ENCODE assay signal across 28 cellular contexts in genomic region chr5:63408984-63409383, GRCh38.
"Had no signal": no experiment of that assay in that cellular context is flagged by ENCODE, and none has a peak within 500 bp of the region (broad histone marks: within the 10 kb centered on the region; RNA-seq: fewer than 3 reads in every experiment).

No MANE protein-coding gene starts in this region.

- H3K4me1 Mint-ChIP-seq: stimulated activated effector memory CD8-positive, alpha-beta T cell treated with anti-CD3 and anti-CD28 coated beads, Interleukin-12 subunit alpha, Interleukin-12 subunit beta, amount 100 ng/mL, for 72 hours; stimulated activated memory B cell treated with anti-CD40 and anti-IgM and Interleukin-4, amounts not matched to agents 10 μg/mL and 1 μg/mL and 100 μg/mL, for 72 hours; stimulated activated naive B cell treated with anti-CD40 and anti-IgM and Interleukin-4, amounts not matched to agents 10 μg/mL and 1 μg/mL and 100 μg/mL, for 72 hours; stimulated activated naive CD8-positive, alpha-beta T cell treated with anti-CD3 and anti-CD28 coated beads, Interleukin-15, amount 100 ng/mL, for 72 hours had no signal

- H3K4me3 ChIP-seq: stomach, suprapubic skin, testis, thoracic aorta, thyroid gland, tibial artery, tibial nerve, transverse colon, upper lobe of left lung, upper lobe of right lung, uterus, vagina had no signal

- H3K9me3 ChIP-seq: stomach, suprapubic skin, testis, thoracic aorta, thyroid gland, tibial artery, tibial nerve, transverse colon, upper lobe of left lung, upper lobe of right lung, uterus, vagina had no signal

- H3K36me3 ChIP-seq: stomach, suprapubic skin, thoracic aorta, thyroid gland, tibial artery, tibial nerve, transverse colon, upper lobe of left lung, upper lobe of right lung, uterus, vagina had no signal

- H3K27ac ChIP-seq: stomach, suprapubic skin, testis, thoracic aorta, thyroid gland, tibial artery, tibial nerve, transverse colon, upper lobe of left lung, upper lobe of right lung, uterus, vagina had no signal

- H3K27ac Mint-ChIP-seq: stimulated activated effector memory CD8-positive, alpha-beta T cell treated with anti-CD3 and anti-CD28 coated beads, Interleukin-12 subunit alpha, Interleukin-12 subunit beta, amount 100 ng/mL, for 72 hours; stimulated activated memory B cell treated with anti-CD40 and anti-IgM and Interleukin-4, amounts not matched to agents 10 μg/mL and 1 μg/mL and 100 μg/mL, for 72 hours; stimulated activated naive B cell treated with anti-CD40 and anti-IgM and Interleukin-4, amounts not matched to agents 10 μg/mL and 1 μg/mL and 100 μg/mL, for 72 hours; stimulated activated naive CD8-positive, alpha-beta T cell treated with anti-CD3 and anti-CD28 coated beads, Interleukin-15, amount 100 ng/mL, for 72 hours; stimulated activated naive CD8-positive, alpha-beta T cell treated with anti-CD3 and anti-CD28 coated beads, Interleukin-15, Interleukin-2, amounts not matched to agents 100 ng/mL and 50 ng/mL, for 24 hours; type B pancreatic cell had no signal

- H3K27me3 Mint-ChIP-seq: stimulated activated memory B cell treated with anti-CD40 and anti-IgM and Interleukin-4, amounts not matched to agents 10 μg/mL and 1 μg/mL and 100 μg/mL, for 72 hours; stimulated activated naive B cell treated with anti-CD40 and anti-IgM and Interleukin-4, amounts not matched to agents 10 μg/mL and 1 μg/mL and 100 μg/mL, for 72 hours; stimulated activated naive CD8-positive, alpha-beta T cell treated with anti-CD3 and anti-CD28 coated beads, Interleukin-15, amount 100 ng/mL, for 72 hours; stimulated activated naive CD8-positive, alpha-beta T cell treated with anti-CD3 and anti-CD28 coated beads, Interleukin-15, Interleukin-2, amounts not matched to agents 100 ng/mL and 50 ng/mL, for 24 hours; type B pancreatic cell had no signal

- H3K4me1 ChIP-seq: stomach, suprapubic skin, testis, thyroid gland, tibial artery, tibial nerve, transverse colon, upper lobe of left lung, upper lobe of right lung, uterus, vagina had no signal

- H3K36me3 Mint-ChIP-seq: stimulated activated effector memory CD8-positive, alpha-beta T cell treated with anti-CD3 and anti-CD28 coated beads, Interleukin-12 subunit alpha, Interleukin-12 subunit beta, amount 100 ng/mL, for 72 hours; stimulated activated memory B cell treated with anti-CD40 and anti-IgM and Interleukin-4, amounts not matched to agents 10 μg/mL and 1 μg/mL and 100 μg/mL, for 72 hours; stimulated activated naive B cell treated with anti-CD40 and anti-IgM and Interleukin-4, amounts not matched to agents 10 μg/mL and 1 μg/mL and 100 μg/mL, for 72 hours; type B pancreatic cell had no signal

- DNase-seq: stimulated activated CD4-positive, alpha-beta T cell treated with anti-CD3 and anti-CD28 coated beads, Interleukin-2, amount 100 ng/mL, for 48 hours; stimulated activated CD4-positive, alpha-beta T cell treated with anti-CD3 and anti-CD28 coated beads, Interleukin-4, amount 100 ng/mL, for 1 hour; stimulated activated CD4-positive, alpha-beta T cell treated with anti-CD3 and anti-CD28 coated beads, Interleukin-4, amount 100 ng/mL, for 24 hours; stimulated activated CD4-positive, alpha-beta T cell treated with anti-CD3 and anti-CD28 coated beads, Interleukin-4, amount 100 ng/mL, for 4 hours; stimulated activated CD8-positive, alpha-beta memory T cell treated with anti-CD3 and anti-CD28 coated beads, Interleukin-4, amount 100 ng/mL, for 48 hours; stimulated activated naive B cell treated with anti-CD40 and anti-IgM and Interleukin-4, amounts not matched to agents 10 μg/mL and 1 μg/mL and 100 μg/mL, for 72 hours; stimulated activated naive CD4-positive, alpha-beta T cell; stimulated activated naive CD4-positive, alpha-beta T cell treated with Interleukin-2 at 50 U/mL for 16 hours; stimulated activated naive CD8-positive, alpha-beta T cell treated with anti-CD3 and anti-CD28 coated beads, Interleukin-15, amount 100 ng/mL, for 72 hours; stimulated activated naive CD8-positive, alpha-beta T cell treated with anti-CD3 and anti-CD28 coated beads, Interleukin-15, Interleukin-2, amounts not matched to agents 100 U/mL and 50 U/mL, for 24 hours; stomach; substantia nigra; testis; thyroid gland; tibial artery; transverse colon; trophoblast cell; upper lobe of left lung; upper lobe of right lung; uterus had no signal

- H3K4me3 Mint-ChIP-seq: stimulated activated effector memory CD8-positive, alpha-beta T cell treated with anti-CD3 and anti-CD28 coated beads, Interleukin-12 subunit alpha, Interleukin-12 subunit beta, amount 100 ng/mL, for 72 hours; stimulated activated memory B cell treated with anti-CD40 and anti-IgM and Interleukin-4, amounts not matched to agents 10 μg/mL and 1 μg/mL and 100 μg/mL, for 72 hours; stimulated activated naive B cell treated with anti-CD40 and anti-IgM and Interleukin-4, amounts not matched to agents 10 μg/mL and 1 μg/mL and 100 μg/mL, for 72 hours; stimulated activated naive CD8-positive, alpha-beta T cell treated with anti-CD3 and anti-CD28 coated beads, Interleukin-15, amount 100 ng/mL, for 72 hours; stimulated activated naive CD8-positive, alpha-beta T cell treated with anti-CD3 and anti-CD28 coated beads, Interleukin-15, Interleukin-2, amounts not matched to agents 100 ng/mL and 50 ng/mL, for 24 hours; type B pancreatic cell had no signal

- H3K27me3 ChIP-seq: stomach, suprapubic skin, testis, thyroid gland, tibial artery, tibial nerve, transverse colon, upper lobe of left lung, upper lobe of right lung, uterus, vagina had no signal

- ATAC-seq: stimulated activated effector memory CD8-positive, alpha-beta T cell treated with anti-CD3 and anti-CD28 coated beads, Interleukin-12 subunit alpha, Interleukin-12 subunit beta, amount 100 ng/mL, for 72 hours; stimulated activated memory B cell treated with anti-CD40 and anti-IgM and Interleukin-4, amounts not matched to agents 10 μg/mL and 1 μg/mL and 100 μg/mL, for 72 hours; stimulated activated naive B cell treated with anti-CD40 and anti-IgM and Interleukin-4, amounts not matched to agents 10 μg/mL and 1 μg/mL and 100 μg/mL, for 72 hours; stimulated activated naive CD8-positive, alpha-beta T cell treated with anti-CD3 and anti-CD28 coated beads, Interleukin-15, amount 100 ng/mL, for 72 hours; stimulated activated naive CD8-positive, alpha-beta T cell treated with anti-CD3 and anti-CD28 coated beads, Interleukin-15, Interleukin-2, amounts not matched to agents 100 U/mL and 50 U/mL, for 24 hours; upper lobe of right lung had no signal

- H3K9me3 Mint-ChIP-seq: stimulated activated memory B cell treated with anti-CD40 and anti-IgM and Interleukin-4, amounts not matched to agents 10 μg/mL and 1 μg/mL and 100 μg/mL, for 72 hours; stimulated activated naive CD8-positive, alpha-beta T cell treated with anti-CD3 and anti-CD28 coated beads, Interleukin-15, amount 100 ng/mL, for 72 hours; type B pancreatic cell had no signal
